ENCODE assay signal across 21 cellular contexts in the genomic region with DNA sequence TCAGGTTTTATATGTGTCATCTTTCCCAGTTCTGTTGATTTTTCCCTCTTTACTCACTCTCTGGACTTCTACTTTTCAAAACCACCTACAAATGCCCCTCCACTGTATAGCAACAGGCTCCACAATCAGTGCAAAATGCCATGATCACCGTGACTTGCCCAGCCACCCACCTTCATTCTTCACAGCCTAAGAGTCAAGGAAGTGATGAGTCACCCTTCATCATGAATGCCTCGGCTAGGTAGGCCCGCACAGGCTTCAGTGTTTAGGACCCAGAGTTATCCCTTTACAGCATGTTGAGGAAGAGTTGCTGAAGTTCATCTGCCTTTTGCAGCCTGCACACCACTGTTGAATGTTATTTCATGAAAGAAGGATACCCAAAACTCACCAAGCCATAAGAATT.
DNase-seq lines count a peak whose midpoint lies in the region; ATAC-seq and TF ChIP-seq lines count a peak whose summit lies in the region.
"Had no signal": no experiment of that assay in that cellular context is flagged by ENCODE, and none has a peak within 500 bp of the region (broad histone marks: within the 10 kb centered on the region; RNA-seq: fewer than 3 reads in every experiment).

No MANE protein-coding gene starts in this region.

- 68% methylated on average over 3 of the region's 3 CpGs for WGBS in prostate gland
- WGBS in gastroesophageal sphincter (ENCODE audit: low coverage in 1 of 2), 2 donors, result 70% methylated on average over 3 of the region's 3 CpGs; no CpG with 5 or more reads in 1 of the 2 donors

- TF ChIP-seq CTCF in foreskin keratinocyte (conservative IDR thresholded peaks at IDR 0.05) (no peak), prostate gland (IDR thresholded peaks at IDR 0.05) (no peak), gastroesophageal sphincter (IDR thresholded peaks at IDR 0.05) (no peak), mucosa of descending colon (IDR thresholded peaks at IDR 0.05) (no peak)

- TF ChIP-seq POLR2A in prostate gland (IDR thresholded peaks at IDR 0.05) (no peak), gastroesophageal sphincter (IDR thresholded peaks at IDR 0.05) (no peak)

- no peak for TF ChIP-seq EP300 in gastroesophageal sphincter (IDR thresholded peaks at IDR 0.05)

- ATAC-seq in foreskin keratinocyte (peak; percentile 99), HG02763 (IDR thresholded peaks at IDR 0.05; ENCODE audit: unreplicated experiment) (no peak), gastroesophageal sphincter (no peak), mucosa of descending colon (no peak)
- ATAC-seq: effector memory CD8-positive, alpha-beta T cell; gastrocnemius medialis; Panc1; stimulated activated naive CD8-positive, alpha-beta T cell treated with anti-CD3 and anti-CD28 coated beads, Interleukin-15, Interleukin-2, amounts not matched to agents 100 U/mL and 50 U/mL, for 24 hours had no signal

- H3K4me3 ChIP-seq in prostate gland, result no peak overlapping the region
- no peak overlapping the region for H3K4me3 ChIP-seq in gastroesophageal sphincter
- no peak overlapping the region for H3K4me3 ChIP-seq in mucosa of descending colon
- H3K4me3 ChIP-seq: cardiac muscle cell, gastrocnemius medialis, ovary, skin epidermis had no signal

- peaks cover 13% of the 10 kb centered on the region for H3K4me1 ChIP-seq in foreskin keratinocyte
- no peaks in the 10 kb centered on the region for H3K4me1 ChIP-seq in prostate gland (replicated peaks)
- no peaks in the 10 kb centered on the region for H3K4me1 ChIP-seq in gastroesophageal sphincter
- H3K4me1 ChIP-seq in mucosa of descending colon (ENCODE audit: low read depth), result no peaks in the 10 kb centered on the region
- H3K4me1 ChIP-seq: gastrocnemius medialis had no signal

- no peaks in the 10 kb centered on the region for H3K36me3 ChIP-seq in prostate gland
- H3K36me3 ChIP-seq in gastroesophageal sphincter, result no peaks in the 10 kb centered on the region
- no peaks in the 10 kb centered on the region for H3K36me3 ChIP-seq in mucosa of descending colon (ENCODE audit: low read depth)
- H3K36me3 ChIP-seq: cardiac muscle cell, gastrocnemius medialis, ovary had no signal

- H3K27ac ChIP-seq in foreskin keratinocyte (no peak overlapping the region), prostate gland (no peak overlapping the region), gastroesophageal sphincter (no peak overlapping the region)
- H3K27ac ChIP-seq: cardiac muscle cell, gastrocnemius medialis, ovary, skin epidermis had no signal

- intact Hi-C loops in prostate gland (cut with DNase I) (no loop called here), mucosa of descending colon (cut with DNase I, micrococcal nuclease) (no loop called here)

- H3K27me3 ChIP-seq in foreskin keratinocyte (no peaks in the 10 kb centered on the region), prostate gland (replicated peaks; ENCODE audit: insufficient read depth) (no peaks in the 10 kb centered on the region), gastroesophageal sphincter (peaks cover 89% of the 10 kb centered on the region)
- H3K27me3 ChIP-seq: cardiac muscle cell, gastrocnemius medialis, ovary had no signal

- H3K9me3 ChIP-seq in prostate gland, result no peaks in the 10 kb centered on the region
- no peaks in the 10 kb centered on the region for H3K9me3 ChIP-seq in gastroesophageal sphincter
- no peaks in the 10 kb centered on the region for H3K9me3 ChIP-seq in mucosa of descending colon
- H3K9me3 ChIP-seq: gastrocnemius medialis, ovary had no signal

- DNase-seq in AG08395 (ENCODE audit: low spot score), result peak; percentile 19
- DNase-seq in H4 (ENCODE audit: low spot score), result peak; percentile 52
- peak; percentile 8 for DNase-seq in RPMI8226
- peak; percentile 49 to 70 for DNase-seq in foreskin keratinocyte
- DNase-seq in prostate gland (ENCODE audit: low spot score), result no peak
- no peak for DNase-seq in mucosa of descending colon
- DNase-seq: activated CD4-positive, CD25-positive, alpha-beta regulatory T cell; activated naive CD4-positive, alpha-beta T cell treated with Interleukin-2 at 50 U/mL for 16 hours; effector memory CD8-positive, alpha-beta T cell; gastrocnemius medialis; Kasumi-1; NCI-H1694 treated with DMSO at 0.1 percent for 48 hours; NCI-H510A treated with DMSO at 0.1 percent for 48 hours; ovary; stimulated activated naive CD8-positive, alpha-beta T cell treated with anti-CD3 and anti-CD28 coated beads, Interleukin-15, Interleukin-2, amounts not matched to agents 100 U/mL and 50 U/mL, for 24 hours; T-helper 1 cell had no signal

Comparison
In these comparisons a context has a peak if more than half of its experiments do, and no peak if none do; other contexts are left out.
1. DNase-seq: peak in AG08395 (single experiment), H4 (single experiment), RPMI8226 (single experiment) and foreskin keratinocyte (2 of 2); none in prostate gland (single experiment) and mucosa of descending colon (0 of 3).